Comparison of ENCODE assay signal across 9 cellular contexts in the genomic region with DNA sequence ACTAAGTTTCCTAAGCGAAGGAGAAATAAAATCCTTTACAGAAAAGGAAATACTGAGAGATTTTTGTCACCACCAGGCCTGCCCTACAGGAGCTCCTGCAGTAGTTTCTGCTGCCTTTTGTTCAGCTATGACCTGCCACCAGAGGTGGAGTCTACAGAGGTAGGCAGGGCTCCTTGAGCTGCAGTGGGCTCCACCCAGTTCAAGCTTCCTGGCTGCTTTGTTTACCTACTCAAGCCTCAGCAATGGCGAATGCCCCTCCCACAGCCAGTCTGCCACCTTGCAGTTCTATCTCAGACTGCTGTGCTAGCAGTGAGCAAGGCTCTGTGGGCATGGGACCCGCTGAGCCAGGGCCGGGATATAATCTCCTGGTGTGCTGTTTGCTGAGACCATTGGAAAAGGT. TPM values are rescaled to one million over a fixed set of nuclear protein-coding genes. Genes with fewer than 3 reads are reported as not detected.
"Had no signal": no experiment of that assay in that cellular context is flagged by ENCODE, and none has a peak within 500 bp of the region (broad histone marks: within the 10 kb centered on the region; RNA-seq: fewer than 3 reads in every experiment).

No MANE protein-coding gene starts in this region.

RNA-seq across cellular contexts. Expression of a gene that starts 57.6 kb away (rescaled TPM):
- total RNA-seq: activated B cell treated with CpG ODN at 0.5 μM for 24 hours; activated CD4-positive, alpha-beta memory T cell treated with anti-CD3 and anti-CD28 coated beads for 36 hours; activated T-cell treated with anti-CD3 and anti-CD28 coated beads, Interleukin-2, amount 50 U/mL, for 4 hours; activated T-helper 1 cell treated with anti-CD3 and anti-CD28 coated beads, Interleukin-12 subunit alpha, Interleukin-12 subunit beta, Interleukin-2, Interleukin-4 antibody, amounts not matched to agents 30 ng/mL and 10 ng/mL and 1 ng/mL, durations not matched to agents 14 hours and 24 hours and 36 hours; adrenal gland; cardiac septum; M059J; PC-9; Right ventricle myocardium inferior had no signal
